In genomic region chr1:208231929-208232360, GRCh38 we compare ENCODE assay signal across 12 cellular contexts. TPM values are rescaled to one million over a fixed set of nuclear protein-coding genes. Genes with fewer than 3 reads are reported as not detected.
A peak's percentile ranks its signal among the peaks of the same experiment; 100 is the strongest.
DNase-seq lines count a peak whose midpoint lies in the region; ATAC-seq, FAIRE-seq and TF ChIP-seq lines count a peak whose summit lies in the region.
"Had no signal": no experiment of that assay in that cellular context is flagged by ENCODE, and none has a peak within 500 bp of the region (broad histone marks: within the 10 kb centered on the region; RNA-seq: fewer than 3 reads in every experiment).

No MANE protein-coding gene starts in this region.

- H3K27me3 ChIP-seq in cardiac muscle cell = no peaks in the 10 kb centered on the region
- H3K27me3 ChIP-seq in right cardiac atrium (ENCODE audit: control insufficient read depth, insufficient read depth) = no peaks in the 10 kb centered on the region
- no peaks in the 10 kb centered on the region for H3K27me3 ChIP-seq in upper lobe of right lung

- ATAC-seq in right cardiac atrium (no peak), upper lobe of right lung (no peak), GM21737 (IDR thresholded peaks at IDR 0.05; ENCODE audit: unreplicated experiment) (no peak)

- no peak for TF ChIP-seq POLR2A in GM12892 (IDR thresholded peaks at IDR 0.05; ENCODE audit: low read depth, low read length)

- FAIRE-seq in GM12892 (lab: Jason Lieb, UNC) = no peak

- H3K27ac ChIP-seq in cardiac muscle cell = peak overlapping the region; percentile 66
- no peak overlapping the region for H3K27ac ChIP-seq in right cardiac atrium (ENCODE audit: low read length)
- H3K27ac ChIP-seq in upper lobe of right lung = peak overlapping the region; percentile 60

- peak in 1 of 2 donors; percentile 61 for DNase-seq in cardiac muscle cell (ENCODE audit: low read depth in 1 of 2, low spot score in 1 of 2)
- no peak for DNase-seq in right cardiac atrium
- DNase-seq in astrocyte of the hippocampus (ENCODE audit: low read depth, low spot score) = peak; percentile 79
- DNase-seq in left kidney (ENCODE audit: low read depth, low spot score) = peak; percentile 72
- DNase-seq in upper lobe of right lung = no peak
- no peak for DNase-seq in germinal center (ENCODE audit: low spot score)
- no peak for DNase-seq in GM12892 (ENCODE audit: insufficient read length)
- DNase-seq: activated T-cell treated with anti-CD3 and anti-CD28 coated beads, Interleukin-2, amount 50 U/mL, for 1 hour; effector memory CD4-positive, alpha-beta T cell; NCI-H1694 had no signal

- intact Hi-C loops in right cardiac atrium (cut with DNase I) = no loop called here
- intact Hi-C loops in upper lobe of right lung (cut with DNase I) = no loop called here

- TF ChIP-seq CTCF in cardiac muscle cell (IDR thresholded peaks at IDR 0.05; ENCODE audit: low read depth, low read length) (no peak), upper lobe of right lung (IDR thresholded peaks at IDR 0.05) (no peak)

- H3K36me3 ChIP-seq in cardiac muscle cell (no peaks in the 10 kb centered on the region), upper lobe of right lung (peaks cover under 1% of the 10 kb centered on the region)

- H3K9me3 ChIP-seq in cardiac muscle cell (ENCODE audit: low read depth) = no peaks in the 10 kb centered on the region
- no peaks in the 10 kb centered on the region for H3K9me3 ChIP-seq in right cardiac atrium (ENCODE audit: control insufficient read depth, low read length)
- no peaks in the 10 kb centered on the region for H3K9me3 ChIP-seq in upper lobe of right lung

- H3K4me1 ChIP-seq in cardiac muscle cell (ENCODE audit: low read depth) = peaks cover 67% of the 10 kb centered on the region
- H3K4me1 ChIP-seq in right cardiac atrium (ENCODE audit: control insufficient read depth, insufficient read depth, low read length) = peaks cover 50% of the 10 kb centered on the region
- H3K4me1 ChIP-seq in upper lobe of right lung = peaks cover 85% of the 10 kb centered on the region

- H3K4me3 ChIP-seq in cardiac muscle cell (no peak overlapping the region), right cardiac atrium (ENCODE audit: low read length) (no peak overlapping the region), upper lobe of right lung (no peak overlapping the region)
- H3K4me3 ChIP-seq: lung had no signal

- 41% methylated on average over 2 of the region's 2 CpGs for WGBS in right cardiac atrium

RNA-seq across cellular contexts. Expression of gene PLXNA2, which starts 12.2 kb away (rescaled TPM):
- total RNA-seq in cardiac muscle cell = 35.1 and 55.3 TPM in 2 replicates
- 23.2 and 35.6 TPM in 2 replicates for polyA plus RNA-seq in cardiac muscle cell
- total RNA-seq in right cardiac atrium = 10 to 100 TPM; 16.2 to 26.6 (median 16.8) TPM
- polyA plus RNA-seq in right cardiac atrium = 7.3 TPM
- 98.5 TPM for total RNA-seq in upper lobe of right lung
- 1.5 TPM for polyA plus RNA-seq in GM12892 (2012; ENCODE audit: missing spikeins)

Comparison
In these comparisons a context has a peak if more than half of its experiments do, and no peak if none do; other contexts are left out.
1. DNase-seq: peak in astrocyte of the hippocampus (single experiment) and left kidney (single experiment); none in right cardiac atrium (0 of 3), upper lobe of right lung (single experiment), germinal center (single experiment) and GM12892 (single experiment).